In genomic region chr16:46801428-46802049, GRCh38 we compare ENCODE assay signal across 8 cellular contexts. TPM values are rescaled to one million over a fixed set of nuclear protein-coding genes. Genes with fewer than 3 reads are reported as not detected.
DNase-seq lines count a peak whose midpoint lies in the region; ATAC-seq and TF ChIP-seq lines count a peak whose summit lies in the region.

No MANE protein-coding gene starts in this region.

- ATAC-seq in GM21825 (IDR thresholded peaks at IDR 0.05; ENCODE audit: unreplicated experiment) (no peak), HG02642 (IDR thresholded peaks at IDR 0.05; ENCODE audit: poor library complexity, unreplicated experiment) (no peak)

- no peak overlapping the region for H3K4me3 Mint-ChIP-seq in osteocyte (ENCODE audit: unreplicated experiment)

- H3K27me3 Mint-ChIP-seq in osteocyte (ENCODE audit: unreplicated experiment): no peaks in the 10 kb centered on the region

- peaks cover 3% of the 10 kb centered on the region for H3K4me1 Mint-ChIP-seq in osteocyte (ENCODE audit: unreplicated experiment)

- H3K9me3 Mint-ChIP-seq in osteocyte (ENCODE audit: unreplicated experiment): peaks cover 5% of the 10 kb centered on the region

- DNase-seq in DMS 273 (lab: John Stamatoyannopoulos, UW; ENCODE audit: unreplicated experiment): peak; percentile 65
- DNase-seq in DMS 273 treated with DMSO at 0.1 percent for 48 hours (lab: John Stamatoyannopoulos, UW): no peak
- DNase-seq in NCI-H2227 treated with DMSO at 0.1 percent for 48 hours (lab: John Stamatoyannopoulos, UW): peak; percentile 9
- DNase-seq in cerebellar cortex (ENCODE audit: low spot score): peak; percentile 57
- DNase-seq in osteocyte (ENCODE audit: extremely low spot score, unreplicated experiment): no peak
- DNase-seq in stimulated activated CD4-positive, alpha-beta T cell treated with anti-CD3 and anti-CD28 coated beads, Interleukin-4, amount 100 ng/mL, for 1 hour: no peak

- H3K27ac Mint-ChIP-seq in osteocyte (ENCODE audit: unreplicated experiment): no peak overlapping the region

- peaks cover 24% of the 10 kb centered on the region for H3K36me3 Mint-ChIP-seq in osteocyte (ENCODE audit: unreplicated experiment)

- TF ChIP-seq CTCF in osteocyte (IDR thresholded peaks at IDR 0.05): peak; percentile 65

RNA-seq across cellular contexts. Expression of gene C16orf87, which starts 29.4 kb away (rescaled TPM):
- total RNA-seq in osteocyte: 14.0 and 14.5 TPM in 2 replicates

RNA-seq across cellular contexts. Expression of gene MYLK3, which starts 53.4 kb away (rescaled TPM):
- 0.24 and 0.42 TPM in 2 replicates for total RNA-seq in osteocyte

Comparison
In these comparisons a context has a peak if more than half of its experiments do, and no peak if none do; other contexts are left out.
1. DNase-seq: peak in DMS 273 (single experiment), NCI-H2227 treated with DMSO at 0.1 percent for 48 hours (single experiment) and cerebellar cortex (single experiment); none in DMS 273 treated with DMSO at 0.1 percent for 48 hours (single experiment), osteocyte (single experiment) and stimulated activated CD4-positive, alpha-beta T cell treated with anti-CD3 and anti-CD28 coated beads, Interleukin-4, amount 100 ng/mL, for 1 hour (single experiment).